In genomic region chr1:32240140-32240951, GRCh38 we compare ENCODE assay signal across 8 cellular contexts. TPM values are rescaled to one million over a fixed set of nuclear protein-coding genes. Genes with fewer than 3 reads are reported as not detected.
DNase-seq lines count a peak whose midpoint lies in the region; ATAC-seq and FAIRE-seq lines count a peak whose summit lies in the region.

No MANE protein-coding gene starts in this region.

- DNase-seq in AG08395 (ENCODE audit: low spot score): peak; percentile 55
- DNase-seq in GM19239 (ENCODE audit: insufficient read length, low spot score): peak; percentile 41
- peak; percentile 88 to 91 for DNase-seq in NCI-H1930 (lab: John Stamatoyannopoulos, UW)
- DNase-seq in dermis blood vessel endothelial cell: peak; percentile 68
- DNase-seq in left lobe of liver (ENCODE audit: low spot score): peak; percentile 61
- peak; percentile 35 for DNase-seq in stimulated activated CD8-positive, alpha-beta memory T cell treated with anti-CD3 and anti-CD28 coated beads, Interleukin-15, amount 100 ng/mL, for 1 hour (ENCODE audit: low read depth)
- DNase-seq in cerebellar cortex (ENCODE audit: low spot score): no peak

- peak; percentile 64 to 65 for ATAC-seq in activated CD4-positive, CD25-positive, alpha-beta regulatory T cell treated with anti-CD3 and anti-CD28 coated beads, Interleukin-2, amount 50 U/mL, for 24 hours
- peak; percentile 82 for ATAC-seq in left lobe of liver

- FAIRE-seq in GM19239 (lab: Jason Lieb, UNC): peak; percentile 68

RNA-seq across cellular contexts. Expression of gene FAM167B, which starts 6.7 kb away (rescaled TPM):
- total RNA-seq in dermis blood vessel endothelial cell (2.4 and 30.8 TPM in 2 replicates), left lobe of liver (4.2 TPM)

RNA-seq across cellular contexts. Expression of gene LCK, which starts 10.7 kb away (rescaled TPM):
- total RNA-seq in dermis blood vessel endothelial cell (0.09 and 0.17 TPM in 2 replicates), left lobe of liver (1.2 TPM)

RNA-seq across cellular contexts. Expression of gene EIF3I, which starts 18.1 kb away (rescaled TPM):
- total RNA-seq in dermis blood vessel endothelial cell (339 and 353 TPM in 2 replicates), left lobe of liver (69.2 TPM)

RNA-seq across cellular contexts. Expression of gene TMEM234, which starts 18.2 kb away (rescaled TPM):
- total RNA-seq in dermis blood vessel endothelial cell: 9.2 and 12.3 TPM in 2 replicates
- 4.8 TPM for total RNA-seq in left lobe of liver

RNA-seq across cellular contexts. Expression of gene DCDC2B, which starts 31.5 kb away (rescaled TPM):
- total RNA-seq in dermis blood vessel endothelial cell (not detected in 2 replicates), left lobe of liver (not detected)
